1 cellular context compared by ENCODE assay signal in genomic region chr6:112576421-112576820, GRCh38.
TF ChIP-seq lines count a peak whose summit lies in the region.

No MANE protein-coding gene starts in this region.

TF ChIP-seq in SK-N-SH treated with all-trans-retinoic acid at 6 μM for 48 hours, 23 proteins besides CTCF, POLR2A, EP300 and RAD21 (continued from another document):
- TF ChIP-seq, protein P1, sequence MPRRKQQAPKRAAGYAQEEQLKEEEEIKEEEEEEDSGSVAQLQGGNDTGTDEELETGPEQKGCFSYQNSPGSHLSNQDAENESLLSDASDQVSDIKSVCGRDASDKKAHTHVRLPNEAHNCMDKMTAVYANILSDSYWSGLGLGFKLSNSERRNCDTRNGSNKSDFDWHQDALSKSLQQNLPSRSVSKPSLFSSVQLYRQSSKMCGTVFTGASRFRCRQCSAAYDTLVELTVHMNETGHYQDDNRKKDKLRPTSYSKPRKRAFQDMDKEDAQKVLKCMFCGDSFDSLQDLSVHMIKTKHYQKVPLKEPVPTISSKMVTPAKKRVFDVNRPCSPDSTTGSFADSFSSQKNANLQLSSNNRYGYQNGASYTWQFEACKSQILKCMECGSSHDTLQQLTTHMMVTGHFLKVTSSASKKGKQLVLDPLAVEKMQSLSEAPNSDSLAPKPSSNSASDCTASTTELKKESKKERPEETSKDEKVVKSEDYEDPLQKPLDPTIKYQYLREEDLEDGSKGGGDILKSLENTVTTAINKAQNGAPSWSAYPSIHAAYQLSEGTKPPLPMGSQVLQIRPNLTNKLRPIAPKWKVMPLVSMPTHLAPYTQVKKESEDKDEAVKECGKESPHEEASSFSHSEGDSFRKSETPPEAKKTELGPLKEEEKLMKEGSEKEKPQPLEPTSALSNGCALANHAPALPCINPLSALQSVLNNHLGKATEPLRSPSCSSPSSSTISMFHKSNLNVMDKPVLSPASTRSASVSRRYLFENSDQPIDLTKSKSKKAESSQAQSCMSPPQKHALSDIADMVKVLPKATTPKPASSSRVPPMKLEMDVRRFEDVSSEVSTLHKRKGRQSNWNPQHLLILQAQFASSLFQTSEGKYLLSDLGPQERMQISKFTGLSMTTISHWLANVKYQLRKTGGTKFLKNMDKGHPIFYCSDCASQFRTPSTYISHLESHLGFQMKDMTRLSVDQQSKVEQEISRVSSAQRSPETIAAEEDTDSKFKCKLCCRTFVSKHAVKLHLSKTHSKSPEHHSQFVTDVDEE (CRISPR knock-in tag; IDR thresholded peaks at IDR 0.05), result no peak
- no peak for TF ChIP-seq ARNTL (CRISPR knock-in tag; IDR thresholded peaks at IDR 0.05; ENCODE audit: borderline replicate concordance, low read depth)
- TF ChIP-seq CSDC2 (CRISPR knock-in tag; IDR thresholded peaks at IDR 0.05), result no peak
- no peak for TF ChIP-seq ZNF8 (CRISPR knock-in tag; IDR thresholded peaks at IDR 0.05)
